ENCODE assay signal across 9 cellular contexts in genomic region chr2:200944467-200945394, GRCh38. TPM values are rescaled to one million over a fixed set of nuclear protein-coding genes. Genes with fewer than 3 reads are reported as not detected.
DNase-seq lines count a peak whose midpoint lies in the region; ATAC-seq, FAIRE-seq and TF ChIP-seq lines count a peak whose summit lies in the region.
"Had no signal": no experiment of that assay in that cellular context is flagged by ENCODE, and none has a peak within 500 bp of the region (broad histone marks: within the 10 kb centered on the region; RNA-seq: fewer than 3 reads in every experiment).

No MANE protein-coding gene starts in this region.

- H3K9me3 ChIP-seq in breast epithelium (no peaks in the 10 kb centered on the region), testis (no peaks in the 10 kb centered on the region)

- H3K27me3 ChIP-seq in breast epithelium (no peaks in the 10 kb centered on the region), testis (no peaks in the 10 kb centered on the region)

- H3K4me3 ChIP-seq in breast epithelium (no peak overlapping the region), testis (no peak overlapping the region)

- no peak for FAIRE-seq in GM12891 (lab: Jason Lieb, UNC)

- H3K27ac ChIP-seq in breast epithelium, result no peak overlapping the region
- H3K27ac ChIP-seq in testis, result no peak overlapping the region
- H3K27ac ChIP-seq: C4-2B had no signal

- CTCF ChIA-PET in MCF 10A (lab: Yijun Ruan, JAX), result interaction anchor here (0.6 to 2.9 kb wide), 6 partner anchors 9 to 232 kb away, joined by 3 to 17 read pairs (median 3); no protein-coding TSS in a partner anchor

- H3K9me3 Mint-ChIP-seq in MCF 10A (ENCODE audit: unreplicated experiment), result no peaks in the 10 kb centered on the region
- no peaks in the 10 kb centered on the region for H3K9me3 Mint-ChIP-seq in activated T-cell treated with anti-CD3 and anti-CD28 coated beads, Interleukin-2, amount 50 U/mL, for 4 hours
- no peaks in the 10 kb centered on the region for H3K9me3 Mint-ChIP-seq in CD14-positive monocyte

- H3K36me3 Mint-ChIP-seq in MCF 10A (ENCODE audit: insufficient read depth, unreplicated experiment), result peaks cover 80% of the 10 kb centered on the region
- peaks cover 41% of the 10 kb centered on the region for H3K36me3 Mint-ChIP-seq in activated T-cell treated with anti-CD3 and anti-CD28 coated beads, Interleukin-2, amount 50 U/mL, for 4 hours (ENCODE audit: insufficient read depth)
- peaks cover 55 to 85% of the 10 kb centered on the region in 2 donors for H3K36me3 Mint-ChIP-seq in CD14-positive monocyte

- H3K4me1 Mint-ChIP-seq in MCF 10A (ENCODE audit: insufficient read depth, unreplicated experiment), result peaks cover 16% of the 10 kb centered on the region
- peaks cover 18% of the 10 kb centered on the region for H3K4me1 Mint-ChIP-seq in activated T-cell treated with anti-CD3 and anti-CD28 coated beads, Interleukin-2, amount 50 U/mL, for 4 hours (ENCODE audit: low read depth)
- H3K4me1 Mint-ChIP-seq in CD14-positive monocyte, result no peaks in the 10 kb centered on the region

- no TSS peak for BruUV-seq in MCF 10A (replicated peaks; lab: Mats Ljungman, UMichigan)

- POLR2A ChIA-PET in MCF 10A (lab: Yijun Ruan, JAX), result interaction anchor here (0.6 to 2.8 kb wide), 11 partner anchors 9 to 172 kb away, joined by 3 to 21 read pairs (median 4); partner anchors contain the start of genes NIF3L1, ORC2 and PPIL3

- H3K4me3 Mint-ChIP-seq in MCF 10A (ENCODE audit: unreplicated experiment), result no peak overlapping the region
- no peak overlapping the region for H3K4me3 Mint-ChIP-seq in activated T-cell treated with anti-CD3 and anti-CD28 coated beads, Interleukin-2, amount 50 U/mL, for 4 hours
- no peak overlapping the region for H3K4me3 Mint-ChIP-seq in CD14-positive monocyte

- H3K27ac Mint-ChIP-seq in MCF 10A (ENCODE audit: low read depth, unreplicated experiment) (peak overlapping the region; percentile 87), CD14-positive monocyte (peak overlapping the region in 2 of 7 donors; percentile 21 to 43)

- TF ChIP-seq CTCF in MCF 10A (IDR thresholded peaks at IDR 0.05; ENCODE audit: unreplicated experiment), result no peak
- TF ChIP-seq CTCF in breast epithelium (IDR thresholded peaks at IDR 0.05), result no peak
- no peak for TF ChIP-seq CTCF in testis (IDR thresholded peaks at IDR 0.05)
- TF ChIP-seq CTCF in CD14-positive monocyte (IDR thresholded peaks at IDR 0.05), result no peak
- TF ChIP-seq CTCF in GM13976 (IDR thresholded peaks at IDR 0.05; ENCODE audit: borderline replicate concordance, control extremely low read depth, extremely low read depth, insufficient read depth, missing control alignments), result no peak

- intact Hi-C loops in MCF 10A (cut with micrococcal nuclease), result no loop called here
- intact Hi-C loops in breast epithelium (cut with DNase I; ENCODE audit: low total_unique reads), result no loop called here
- intact Hi-C loops in testis (cut with DNase I; ENCODE audit: low total_unique reads), result no loop called here
- intact Hi-C loops in CD14-positive monocyte (cut with micrococcal nuclease), result no loop called here

- TF ChIP-seq POLR2A in breast epithelium (IDR thresholded peaks at IDR 0.05) (no peak), testis (IDR thresholded peaks at IDR 0.05) (no peak), GM12891 (IDR thresholded peaks at IDR 0.05; ENCODE audit: low read depth, low read length) (no peak)

- H3K27me3 Mint-ChIP-seq in MCF 10A (ENCODE audit: insufficient read depth, unreplicated experiment), result no peaks in the 10 kb centered on the region
- H3K27me3 Mint-ChIP-seq in activated T-cell treated with anti-CD3 and anti-CD28 coated beads, Interleukin-2, amount 50 U/mL, for 4 hours (ENCODE audit: low read depth), result no peaks in the 10 kb centered on the region
- H3K27me3 Mint-ChIP-seq in CD14-positive monocyte (ENCODE audit: low read depth in 3 of 3), result peaks cover 0 to 1% (median 0%) of the 10 kb centered on the region in 3 donors

- WGBS in testis, 2 donors, result 78 to 83% methylated on average over 12 of the region's 12 CpGs

- peaks cover 12% of the 10 kb centered on the region for H3K36me3 ChIP-seq in breast epithelium
- no peaks in the 10 kb centered on the region for H3K36me3 ChIP-seq in testis (ENCODE audit: low read depth, missing control alignments)

- DNase-seq in MCF 10A (ENCODE audit: unreplicated experiment), result peak; percentile 90
- DNase-seq in breast epithelium (ENCODE audit: low spot score in 2 of 2), result no peak
- DNase-seq in activated T-cell treated with anti-CD3 and anti-CD28 coated beads, Interleukin-2, amount 50 U/mL, for 4 hours, result peak; percentile 37
- DNase-seq in kidney glomerular epithelial cell (lab: John Stamatoyannopoulos, UW), result peak; percentile 37
- DNase-seq in testis, result peak; percentile 42
- no peak for DNase-seq in GM12891 (ENCODE audit: insufficient read length, low spot score)
- DNase-seq in CD14-positive monocyte (ENCODE audit: low spot score), result no peak
- no peak for DNase-seq in GM13976 (ENCODE audit: low spot score)

- H3K4me1 ChIP-seq in breast epithelium (no peaks in the 10 kb centered on the region), testis (no peaks in the 10 kb centered on the region)

- in situ Hi-C loops in GM13976 (cut with MboI; ENCODE audit: low sequenced_read_pairs, unreplicated experiment), result no loop called here

- peak; percentile 86 to 90 for ATAC-seq in activated T-cell treated with anti-CD3 and anti-CD28 coated beads, Interleukin-2, amount 50 U/mL, for 4 hours

TF ChIP-seq in GM12891, 5 proteins besides CTCF, POLR2A, EP300 and RAD21:
- TF ChIP-seq SPI1 (IDR thresholded peaks at IDR 0.05; ENCODE audit: low read depth, low read length) (no peak), PAX5 (IDR thresholded peaks at IDR 0.05; ENCODE audit: insufficient read depth, low read length, severe bottlenecking) (no peak), TAF1 (IDR thresholded peaks at IDR 0.05; ENCODE audit: low read depth, low read length) (no peak), POLR2AphosphoS5 (IDR thresholded peaks at IDR 0.05; ENCODE audit: low read depth, low read length) (no peak)

RNA-seq across cellular contexts. Expression of gene ORC2, which starts 18.7 kb away (rescaled TPM):
- total RNA-seq in MCF 10A (2022) (51.5 and 54.4 TPM in 2 replicates), breast epithelium (10 to 100 TPM; 11.8 to 33.1 (median 23.3) TPM), testis (10 to 100 TPM; 31.8 to 32.5 TPM)
- 10 to 100 TPM; 42.7 to 52.4 (median 45.9) TPM for total RNA-seq in activated T-cell treated with anti-CD3 and anti-CD28 coated beads, Interleukin-2, amount 50 U/mL, for 4 hours
- polyA plus RNA-seq in testis (ENCODE audit: insufficient read depth, low read depth, low replicate concordance) (70.4 TPM), CD14-positive monocyte (1 to 10 TPM; 3.1 to 3.9 TPM)
- polyA plus RNA-seq in GM12891 (2012; ENCODE audit: low read depth, missing spikeins), result 8.1 TPM

RNA-seq across cellular contexts. Expression of gene NIF3L1, which starts 55.6 kb away (rescaled TPM):
- total RNA-seq in MCF 10A (2022) (19.3 and 26.1 TPM in 2 replicates), breast epithelium (10 to 100 TPM; 20.3 to 34.0 (median 26.5) TPM), testis (10 to 100 TPM; 36.1 to 45.9 TPM)
- total RNA-seq in activated T-cell treated with anti-CD3 and anti-CD28 coated beads, Interleukin-2, amount 50 U/mL, for 4 hours, result 10 to 100 TPM; 18.1 to 25.2 (median 23.6) TPM
- polyA plus RNA-seq in testis (ENCODE audit: insufficient read depth, low read depth, low replicate concordance) (36.1 TPM), CD14-positive monocyte (10 to 100 TPM; 16.9 to 18.0 TPM)
- 17.8 TPM for polyA plus RNA-seq in GM12891 (2012; ENCODE audit: low read depth, missing spikeins)

RNA-seq across cellular contexts. Expression of gene PPIL3, which starts 55.9 kb away (rescaled TPM):
- total RNA-seq in MCF 10A (2022) (33.9 and 35.4 TPM in 2 replicates), breast epithelium (10 to 100 TPM; 16.4 to 42.4 (median 27.0) TPM), testis (10 to 100 TPM; 37.0 to 44.7 TPM)
- total RNA-seq in activated T-cell treated with anti-CD3 and anti-CD28 coated beads, Interleukin-2, amount 50 U/mL, for 4 hours, result 10 to 100 TPM; 24.1 to 49.3 (median 30.2) TPM
- polyA plus RNA-seq in testis (ENCODE audit: insufficient read depth, low read depth, low replicate concordance) (50.2 TPM), CD14-positive monocyte (10 to 100 TPM; 12.3 to 20.4 TPM)
- 61.1 TPM for polyA plus RNA-seq in GM12891 (2012; ENCODE audit: low read depth, missing spikeins)

Comparison
In these comparisons a context has a peak if more than half of its experiments do, and no peak if none do; other contexts are left out.
1. DNase-seq: peak in MCF 10A (single experiment), activated T-cell treated with anti-CD3 and anti-CD28 coated beads, Interleukin-2, amount 50 U/mL, for 4 hours (single experiment), kidney glomerular epithelial cell (single experiment) and testis (single experiment); none in breast epithelium (0 of 2), GM12891 (single experiment), CD14-positive monocyte (single experiment) and GM13976 (single experiment).